ENCODE assay signal across 25 cellular contexts in genomic region chr1:228035844-228036243, GRCh38. TPM values are rescaled to one million over a fixed set of nuclear protein-coding genes. Genes with fewer than 3 reads are reported as not detected.
DNase-seq lines count a peak whose midpoint lies in the region; ATAC-seq lines count a peak whose summit lies in the region.
"Had no signal": no experiment of that assay in that cellular context is flagged by ENCODE, and none has a peak within 500 bp of the region (broad histone marks: within the 10 kb centered on the region; RNA-seq: fewer than 3 reads in every experiment).

No MANE protein-coding gene starts in this region.

- intact Hi-C loops in left ventricle myocardium superior (cut with micrococcal nuclease): no loop called here
- intact Hi-C loops in left cardiac atrium (cut with DNase I): no loop called here

- DNase-seq in left ventricle myocardium superior: peak; percentile 10
- DNase-seq in left cardiac atrium: no peak
- DNase-seq in OCI-M1 (lab: John Stamatoyannopoulos, UW): peak; percentile 13
- DNase-seq in mesenteric fat pad (ENCODE audit: low spot score): peak; percentile 81
- no peak for DNase-seq in NCI-H1417 (lab: John Stamatoyannopoulos, UW)
- no peak for DNase-seq in 8988T
- DNase-seq in AG08396 (ENCODE audit: low spot score): no peak
- DNase-seq in activated CD4-positive, CD25-positive, alpha-beta regulatory T cell (lab: John Stamatoyannopoulos, UW): no peak
- DNase-seq: activated B cell treated with CpG ODN at 0.5 μM for 24 hours; activated CD4-positive, alpha-beta T cell treated with anti-CD3 and anti-CD28 coated beads, Interleukin-2, amount 50 U/mL, for 4 hours; anterior cingulate cortex; colonic mucosa; DND-41; effector memory CD4-positive, alpha-beta T cell; erythroblast; NCI-H1105; NCI-H1930; nephron progenitor cell; RPMI8226; SK-N-SH; stimulated activated CD4-positive, alpha-beta T cell treated with anti-CD3 and anti-CD28 coated beads, Interleukin-2, amount 100 ng/mL, for 48 hours had no signal

- ATAC-seq in left ventricle myocardium superior (no peak), left cardiac atrium (no peak)

RNA-seq across cellular contexts. Expression of gene WNT3A, which starts 29.0 kb away (rescaled TPM):
- not detected for total RNA-seq in left ventricle myocardium superior
- total RNA-seq in left cardiac atrium: not detected
- total RNA-seq in mesenteric fat pad: not detected
- total RNA-seq: activated B cell treated with CpG ODN at 0.5 μM for 24 hours; activated T-helper 2 cell treated with anti-CD3 and anti-CD28 coated beads, Interferon-gamma antibody, Interleukin-2, Interleukin-4, amounts not matched to agents 10 μg/mL and 5 μg/mL and 100 μg/mL, durations not matched to agents 14 hours and 24 hours and 36 hours; colonic mucosa; lung microvascular endothelial cell; right atrium auricular region; subcutaneous adipose tissue had no signal

RNA-seq across cellular contexts. Expression of gene ARF1, which starts 46.7 kb away (rescaled TPM):
- total RNA-seq in left ventricle myocardium superior (285 TPM), left cardiac atrium (100 to 1,000 TPM; 295 to 397 TPM), mesenteric fat pad (352 TPM)

Comparison
In these comparisons a context has a peak if more than half of its experiments do, and no peak if none do; other contexts are left out.
1. DNase-seq: peak in left ventricle myocardium superior (single experiment), OCI-M1 (single experiment) and mesenteric fat pad (single experiment); none in left cardiac atrium (single experiment), NCI-H1417 (0 of 3), 8988T (single experiment), AG08396 (single experiment) and activated CD4-positive, CD25-positive, alpha-beta regulatory T cell (0 of 4).